19 cellular contexts compared by ENCODE assay signal in genomic region chr1:67708606-67709005, GRCh38. TPM values are rescaled to one million over a fixed set of nuclear protein-coding genes. Genes with fewer than 3 reads are reported as not detected.
DNase-seq lines count a peak whose midpoint lies in the region; ATAC-seq, FAIRE-seq and TF ChIP-seq lines count a peak whose summit lies in the region.
"Had no signal": no experiment of that assay in that cellular context is flagged by ENCODE, and none has a peak within 500 bp of the region (broad histone marks: within the 10 kb centered on the region; RNA-seq: fewer than 3 reads in every experiment).

No MANE protein-coding gene starts in this region.

- no peaks in the 10 kb centered on the region for H3K9me2 ChIP-seq in PC-3 (replicated peaks; ENCODE audit: low read length)

- H3K18ac ChIP-seq in H1 (ENCODE audit: extremely low read depth, low read length) = no peak overlapping the region

- no peak overlapping the region for H2AK5ac ChIP-seq in H1 (ENCODE audit: low read depth, low read length)

- no peak overlapping the region for H3K4ac ChIP-seq in H1 (replicated peaks; ENCODE audit: insufficient read length, low read depth, low read length)

- H3K4me2 ChIP-seq in PC-3 (ENCODE audit: low read length) (peak overlapping the region; percentile 55), H1 (ENCODE audit: insufficient read depth in 1 of 2, low read depth in 2 of 2, low read length in 2 of 2) (no peak overlapping the region), osteoblast (ENCODE audit: insufficient read depth, low read length) (no peak overlapping the region)

- H4K20me1 ChIP-seq in PC-3 (ENCODE audit: low read length) = no peaks in the 10 kb centered on the region
- H4K20me1 ChIP-seq in H1 (replicated peaks in 1 of 2; ENCODE audit: control insufficient read depth in 1 of 2, insufficient read depth in 2 of 2, low read length in 2 of 2) = peaks cover 0 to 2% of the 10 kb centered on the region in 2 experiments
- H4K20me1 ChIP-seq in osteoblast (ENCODE audit: insufficient read depth, low read length) = peaks cover 16% of the 10 kb centered on the region

- no TSS peak for BruUV-seq in PC-3 (replicated peaks; lab: Mats Ljungman, UMichigan)

- H3K79me2 ChIP-seq in PC-3 (ENCODE audit: low read length) = 0 out of 2 replicates have a peak, but pooled peaks cover 3% of the 10 kb centered on the region
- no peaks in the 10 kb centered on the region for H3K79me2 ChIP-seq in H1 (ENCODE audit: control insufficient read depth in 1 of 2, insufficient read depth in 2 of 2, low read length in 2 of 2)
- H3K79me2 ChIP-seq in osteoblast (ENCODE audit: insufficient read depth, low read length) = peaks cover 43% of the 10 kb centered on the region

- H4K91ac ChIP-seq in H1 (replicated peaks; ENCODE audit: insufficient read length, low read length) = no peak overlapping the region

- no peak for TF ChIP-seq EP300 in H1 (IDR thresholded peaks at IDR 0.05; ENCODE audit: borderline replicate concordance in 1 of 2, low read depth in 2 of 2, low read length in 2 of 2)

- H3K14ac ChIP-seq in H1 (ENCODE audit: insufficient read length) = no peak overlapping the region

- H2AFZ ChIP-seq in PC-3 (ENCODE audit: low read length) (no peak overlapping the region), H1 (ENCODE audit: low read length) (no peak overlapping the region), osteoblast (ENCODE audit: low read length) (no peak overlapping the region)

- H3K56ac ChIP-seq in H1 (replicated peaks; ENCODE audit: insufficient read length, low read depth, low read length) = no peak overlapping the region

- H4K5ac ChIP-seq in H1 (ENCODE audit: insufficient read length, low read depth, low read length) = no peak overlapping the region

- H3K23ac ChIP-seq in H1 (ENCODE audit: insufficient read length) = no peak overlapping the region

- TF ChIP-seq CTCF in PC-3 (conservative IDR thresholded peaks at IDR 0.05; ENCODE audit: low read depth, low read length) (no peak), H1 (IDR thresholded peaks at IDR 0.05; ENCODE audit: control extremely low read depth in 1 of 3, insufficient read depth in 1 of 3, low read depth in 1 of 3, low read length in 3 of 3) (no peak), osteoblast (IDR thresholded peaks at IDR 0.05; ENCODE audit: extremely low read depth, low read depth, low read length) (no peak), foreskin fibroblast (IDR thresholded peaks at IDR 0.05; ENCODE audit: low read depth, low read length) (no peak)

- peak overlapping the region; percentile 27 for H3K27ac ChIP-seq in PC-3 (ENCODE audit: low read length)
- no peak overlapping the region for H3K27ac ChIP-seq in H1 (ENCODE audit: low read depth, low read length)
- peak overlapping the region; percentile 26 for H3K27ac ChIP-seq in osteoblast (ENCODE audit: low read depth, low read length)
- H3K27ac ChIP-seq: SK-N-MC had no signal

- peak; percentile 87 for DNase-seq in COLO668 (lab: John Stamatoyannopoulos, UW; ENCODE audit: unreplicated experiment)
- DNase-seq in PC-3 = peak; percentile 87
- DNase-seq in H1 (ENCODE audit: low read depth in 1 of 2, low spot score in 2 of 2) = no peak
- no peak for DNase-seq in osteoblast (ENCODE audit: insufficient read length, low spot score, missing footprints)
- DNase-seq in foreskin fibroblast = no peak
- DNase-seq in activated effector memory CD4-positive, alpha-beta T cell treated with anti-CD3 and anti-CD28 coated beads, Interleukin-2, amount 50 U/mL, for 16 hours = no peak
- no peak for DNase-seq in NCI-H1417 (lab: John Stamatoyannopoulos, UW)
- DNase-seq in left lobe of liver (ENCODE audit: low spot score) = no peak
- DNase-seq: activated CD8-positive, alpha-beta T cell treated with anti-CD3 and anti-CD28 coated beads for 36 hours; activated T-cell treated with anti-CD3 and anti-CD28 coated beads, Interleukin-2, amount 50 U/mL, for 72 hours; brain microvascular endothelial cell; CD4-positive, alpha-beta T cell; dermis blood vessel endothelial cell; heart right ventricle; HFFc6; NCI-H2029; NCI-H524 treated with DMSO at 0.1 percent for 48 hours; retina had no signal

- no peaks in the 10 kb centered on the region for H3K79me1 ChIP-seq in H1 (ENCODE audit: low read depth, low read length)

- peak overlapping the region; percentile 57; the same call in 1 of the 2 replicates for H4K8ac ChIP-seq in H1 (ENCODE audit: extremely low read depth, insufficient read depth, low read length)

- 91% methylated on average over 8 of the region's 8 CpGs; no CpG with 5 or more reads in 1 of the 2 experiments for WGBS in H1 (ENCODE audit: extremely low coverage in 1 of 2, insufficient coverage in 1 of 2, insufficient read length in 1 of 2, insufficient replicate concordance in 2 of 2, low coverage in 1 of 2, low lambda C conversion rate in 2 of 2, missing lambda C conversion rate in 1 of 2), 2 experiments

- POLR2A ChIA-PET in PC-3 (lab: Charles Lee; ENCODE audit: unreplicated experiment) = no interaction called here
- POLR2A ChIA-PET in H1 (lab: Charles Lee; ENCODE audit: partially characterized antibody) = no interaction called here

- H2BK5ac ChIP-seq in H1 (ENCODE audit: low read depth, low read length) = no peak overlapping the region

- no peak for TF ChIP-seq RAD21 in H1 (IDR thresholded peaks at IDR 0.05 in 1 of 2, conservative IDR thresholded peaks at IDR 0.05 in 1 of 2; ENCODE audit: low read depth in 2 of 2, low read length in 2 of 2)

- H3K4me1 ChIP-seq in PC-3 (ENCODE audit: insufficient read depth, low read length) = peaks cover 41% of the 10 kb centered on the region
- H3K4me1 ChIP-seq in H1 (replicated peaks in 1 of 4; ENCODE audit: control insufficient read depth in 3 of 4, insufficient read depth in 4 of 4, low read length in 3 of 4) = peaks cover 0 to 4% (median 0%) of the 10 kb centered on the region in 4 experiments; a peak in 1 of 7 replicates
- H3K4me1 ChIP-seq in osteoblast (ENCODE audit: insufficient read depth, low read length) = peaks cover 49% of the 10 kb centered on the region

- H3K36me3 ChIP-seq in PC-3 (ENCODE audit: low read depth, low read length) (peaks cover 3% of the 10 kb centered on the region; the same call in 1 of the 2 replicates), H1 (ENCODE audit: control insufficient read depth in 2 of 4, insufficient read depth in 4 of 4, low read length in 3 of 4) (no peaks in the 10 kb centered on the region; a peak in 1 of 8 replicates), osteoblast (ENCODE audit: insufficient read depth, low read length) (peaks cover 33% of the 10 kb centered on the region)

- H2BK12ac ChIP-seq in H1 (ENCODE audit: low read depth, low read length) = no peak overlapping the region

- TF ChIP-seq POLR2A in H1 (IDR thresholded peaks at IDR 0.05; ENCODE audit: control extremely low read depth in 1 of 2, low read depth in 2 of 2, low read length in 2 of 2) = no peak

- no peaks in the 10 kb centered on the region for H3K23me2 ChIP-seq in H1 (ENCODE audit: low read depth, low read length)

- H3K9me3 ChIP-seq in PC-3 (ENCODE audit: low read length) = no peaks in the 10 kb centered on the region
- no peaks in the 10 kb centered on the region for H3K9me3 ChIP-seq in H1 (ENCODE audit: insufficient read depth in 2 of 2, low read depth in 1 of 2, low read length in 1 of 2)
- H3K9me3 ChIP-seq in osteoblast (ENCODE audit: low read depth, low read length) = no peaks in the 10 kb centered on the region
- H3K9me3 ChIP-seq: heart right ventricle had no signal

- peak; percentile 89 for ATAC-seq in PC-3
- ATAC-seq in left lobe of liver = no peak
- ATAC-seq: activated CD8-positive, alpha-beta T cell treated with anti-CD3 and anti-CD28 coated beads for 36 hours; activated T-cell treated with anti-CD3 and anti-CD28 coated beads, Interleukin-2, amount 50 U/mL, for 72 hours; heart right ventricle had no signal

- H2BK120ac ChIP-seq in H1 (replicated peaks; ENCODE audit: low read depth, low read length) = no peak overlapping the region

- H2BK20ac ChIP-seq in H1 (ENCODE audit: low read length) = no peak overlapping the region

- no peak overlapping the region for H3K4me3 ChIP-seq in PC-3 (ENCODE audit: low read length)
- H3K4me3 ChIP-seq in H1 (ENCODE audit: extremely low read depth in 1 of 4, insufficient read depth in 2 of 4, low read depth in 3 of 4, low read length in 4 of 4) = no peak overlapping the region
- H3K4me3 ChIP-seq in osteoblast (ENCODE audit: insufficient read depth, low read length) = no peak overlapping the region
- H3K4me3 ChIP-seq in foreskin fibroblast (ENCODE audit: low read depth in 1 of 2, low read length in 2 of 2) = no peak overlapping the region
- H3K4me3 ChIP-seq: heart right ventricle, SK-N-MC had no signal

- no peak overlapping the region for H2BK15ac ChIP-seq in H1 (ENCODE audit: low read length)

- no peak overlapping the region for H3K9ac ChIP-seq in PC-3 (ENCODE audit: low read length)
- H3K9ac ChIP-seq in H1 (replicated peaks in 1 of 4; ENCODE audit: extremely low read depth in 1 of 4, low read depth in 3 of 4, low read length in 3 of 4) = no peak overlapping the region

- FAIRE-seq in H1 (lab: Jason Lieb, UNC) = no peak

- H3K27me3 ChIP-seq in PC-3 (ENCODE audit: low read length) = no peaks in the 10 kb centered on the region
- H3K27me3 ChIP-seq in H1 (replicated peaks in 1 of 4; ENCODE audit: control insufficient read depth in 3 of 4, extremely low read depth in 1 of 4, insufficient read depth in 3 of 4, low read length in 3 of 4) = peaks cover 0 to 1% (median 0%) of the 10 kb centered on the region in 4 experiments; a peak in 1 of 7 replicates
- no peaks in the 10 kb centered on the region for H3K27me3 ChIP-seq in osteoblast (ENCODE audit: insufficient read depth, low read length)
- H3K27me3 ChIP-seq: brain microvascular endothelial cell, heart right ventricle had no signal

- intact Hi-C loops in PC-3 (cut with micrococcal nuclease) = loop anchor here (2.0 kb wide), 1 partner anchor 22 kb away; no protein-coding TSS in a partner anchor

- CTCF ChIA-PET in PC-3 (lab: Charles Lee) (no interaction called here), H1 (lab: Charles Lee; ENCODE audit: partially characterized antibody) (interaction anchor here (0.5 to 1.6 kb wide), 4 partner anchors 9 to 763 kb away, joined by 3 to 8 read pairs (median 5); no protein-coding TSS in a partner anchor)

- H3F3A ChIP-seq in PC-3 (ENCODE audit: low read length, unreplicated experiment) = no peaks in the 10 kb centered on the region

TF ChIP-seq in H1, 55 proteins besides CTCF, POLR2A, EP300 and RAD21 (continues in another document):
- no peak for TF ChIP-seq EZH2 (IDR thresholded peaks at IDR 0.05; ENCODE audit: low read depth, low read length, severe bottlenecking)
- no peak for TF ChIP-seq SP1 (IDR thresholded peaks at IDR 0.05; ENCODE audit: low read depth, low read length)

RNA-seq across cellular contexts. Expression of gene GADD45A, which starts 23.6 kb away (rescaled TPM):
- total RNA-seq in PC-3 (2014; rRNA removed) = 129 and 153 TPM in 2 replicates
- 15.5 and 15.6 TPM in 2 replicates for total RNA-seq in H1 (2021; fragmentation: NEBNext Ultra II Directional; extraction: Animal tissue kit (Norgen Biotek cat#: 25700))
- polyA plus RNA-seq in H1 (2011; rRNA removed) = 7.6 and 13.6 TPM in 2 replicates
- polyA plus RNA-seq in H1 (2011; cell fraction: cytosol; rRNA removed) = 14.2 TPM
- polyA plus RNA-seq in H1 (2011; cell fraction: nucleus; rRNA removed) = 19.6 TPM
- 13.3 to 20.9 TPM (median 16.5 TPM) in 4 replicates for polyA plus RNA-seq in H1 (2012, experiment 1 of 2)
- polyA plus RNA-seq in H1 (2012, experiment 2 of 2) = 7.9 TPM
- 12.3 TPM for polyA plus RNA-seq in H1 (2013, experiment 1 of 2)
- 13.6 TPM for polyA plus RNA-seq in H1 (2013, experiment 2 of 2)
- polyA minus RNA-seq in H1 (2011; rRNA and poly(A)+ RNA removed) = 1.1 and 2.4 TPM in 2 replicates
- 7.8 TPM for polyA minus RNA-seq in H1 (2011; cell fraction: cytosol; rRNA and poly(A)+ RNA removed)
- 30.7 TPM for polyA minus RNA-seq in H1 (2011; cell fraction: nucleus; rRNA and poly(A)+ RNA removed)
- total RNA-seq in osteoblast = 48.0 and 48.9 TPM in 2 replicates
- total RNA-seq in left lobe of liver = 58.6 TPM

Comparison
In these comparisons a context has a peak if more than half of its experiments do, and no peak if none do; other contexts are left out.
1. DNase-seq: peak in COLO668 (single experiment) and PC-3 (single experiment); none in H1 (0 of 2), osteoblast (single experiment), foreskin fibroblast (0 of 2), activated effector memory CD4-positive, alpha-beta T cell treated with anti-CD3 and anti-CD28 coated beads, Interleukin-2, amount 50 U/mL, for 16 hours (single experiment), NCI-H1417 (0 of 3) and left lobe of liver (single experiment).